1 cellular context compared by ENCODE assay signal in the genomic region with DNA sequence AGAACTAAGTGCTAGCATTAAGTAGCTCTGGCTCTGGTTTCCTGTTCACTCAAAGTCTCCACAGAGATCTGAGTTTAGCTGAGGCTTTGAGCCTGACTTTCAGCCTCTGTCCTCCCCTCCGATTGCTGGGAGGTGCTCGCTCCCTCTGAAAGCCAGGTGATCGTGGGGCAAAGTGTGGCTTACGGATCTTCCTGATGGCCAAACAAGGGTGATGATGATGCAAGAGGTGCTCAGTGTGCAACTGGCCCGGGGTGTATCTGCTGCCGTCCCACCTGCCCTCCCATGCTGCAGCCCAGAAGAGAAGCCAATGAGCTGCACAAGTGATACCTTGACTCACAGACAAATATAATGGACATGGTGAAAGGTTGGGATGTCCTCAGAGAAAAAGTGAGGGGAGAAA.
TF ChIP-seq lines count a peak whose summit lies in the region.

No MANE protein-coding gene starts in this region.

TF ChIP-seq in H1, 55 proteins besides CTCF, POLR2A, EP300 and RAD21 (continued from another document):
- TF ChIP-seq GTF2F1 (IDR thresholded peaks at IDR 0.05; ENCODE audit: borderline replicate concordance, low read depth, low read length), result no peak
- TF ChIP-seq PHF8 (conservative IDR thresholded peaks at IDR 0.05; ENCODE audit: low read depth, low read length), result no peak
- no peak for TF ChIP-seq TCF12 (IDR thresholded peaks at IDR 0.05; ENCODE audit: low read depth, low read length)
- TF ChIP-seq, protein P1, sequence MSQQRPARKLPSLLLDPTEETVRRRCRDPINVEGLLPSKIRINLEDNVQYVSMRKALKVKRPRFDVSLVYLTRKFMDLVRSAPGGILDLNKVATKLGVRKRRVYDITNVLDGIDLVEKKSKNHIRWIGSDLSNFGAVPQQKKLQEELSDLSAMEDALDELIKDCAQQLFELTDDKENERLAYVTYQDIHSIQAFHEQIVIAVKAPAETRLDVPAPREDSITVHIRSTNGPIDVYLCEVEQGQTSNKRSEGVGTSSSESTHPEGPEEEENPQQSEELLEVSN (IDR thresholded peaks at IDR 0.05), result no peak
- TF ChIP-seq SIRT6 (IDR thresholded peaks at IDR 0.05; ENCODE audit: low read length), result no peak
- no peak for TF ChIP-seq SIN3A (conservative IDR thresholded peaks at IDR 0.05 in 1 of 2, IDR thresholded peaks at IDR 0.05 in 1 of 2; ENCODE audit: low read depth in 1 of 2, low read length in 2 of 2)
- TF ChIP-seq NRF1 (IDR thresholded peaks at IDR 0.05; ENCODE audit: low read depth, low read length), result no peak
- no peak for TF ChIP-seq CREB1 (IDR thresholded peaks at IDR 0.05)
